In genomic region chr7:27168265-27168947, GRCh38 we compare ENCODE assay signal across 8 cellular contexts. TPM values are rescaled to one million over a fixed set of nuclear protein-coding genes. Genes with fewer than 3 reads are reported as not detected.
DNase-seq lines count a peak whose midpoint lies in the region; ATAC-seq, FAIRE-seq and TF ChIP-seq lines count a peak whose summit lies in the region.

No MANE protein-coding gene starts in this region.

- peak; percentile 38; the same call in 1 of the 2 replicates for TF ChIP-seq CTCF in HFFc6 (IDR thresholded peaks at IDR 0.05)
- no peak for TF ChIP-seq CTCF in GM10266 (IDR thresholded peaks at IDR 0.05; ENCODE audit: control insufficient read depth, insufficient read depth, low read depth, missing control alignments)

- TF ChIP-seq POLR2A in H54 (IDR thresholded peaks at IDR 0.05; ENCODE audit: low read depth, low read length) = no peak

- peaks cover 47% of the 10 kb centered on the region for H3K4me1 ChIP-seq in CD8-positive, alpha-beta memory T cell (ENCODE audit: insufficient read depth, low read length)

- peak overlapping the region in 4 of 8 donors; percentile 2 to 62 (median 32) for H3K27ac Mint-ChIP-seq in CD8-positive, alpha-beta memory T cell
- H3K27ac Mint-ChIP-seq in HFFc6 (peak overlapping the region; percentile 99), naive B cell (peak overlapping the region in 5 of 6 donors; percentile 19 to 97 (median 90))
- H3K27ac Mint-ChIP-seq in activated T-helper 17 cell treated with anti-CD3 and anti-CD28 coated beads, Interleukin-2, amount 50 U/mL, for 72 hours = no peak overlapping the region

- no peak overlapping the region for H3K27ac ChIP-seq in CD8-positive, alpha-beta memory T cell (ENCODE audit: low read depth, low read length)

- H3K4me3 ChIP-seq in CD8-positive, alpha-beta memory T cell (ENCODE audit: low read length) = no peak overlapping the region

- H3K27me3 ChIP-seq in CD8-positive, alpha-beta memory T cell (ENCODE audit: insufficient read depth, low read length, poor library complexity, severe bottlenecking) = peaks cover 95% of the 10 kb centered on the region

- H3K36me3 Mint-ChIP-seq in CD8-positive, alpha-beta memory T cell = no peaks in the 10 kb centered on the region
- H3K36me3 Mint-ChIP-seq in HFFc6 (ENCODE audit: low read depth) = peaks cover 65% of the 10 kb centered on the region
- no peaks in the 10 kb centered on the region for H3K36me3 Mint-ChIP-seq in activated T-cell treated with anti-CD3 and anti-CD28 coated beads, Interleukin-2, amount 50 U/mL, for 4 hours (ENCODE audit: insufficient read depth)
- peaks cover 4 to 24% of the 10 kb centered on the region in 2 donors for H3K36me3 Mint-ChIP-seq in naive B cell
- peaks cover 22% of the 10 kb centered on the region for H3K36me3 Mint-ChIP-seq in activated T-helper 17 cell treated with anti-CD3 and anti-CD28 coated beads, Interleukin-2, amount 50 U/mL, for 72 hours (ENCODE audit: low read depth)

- no peaks in the 10 kb centered on the region for H3K36me3 ChIP-seq in CD8-positive, alpha-beta memory T cell (ENCODE audit: insufficient read depth, low read length)

- H3K4me1 Mint-ChIP-seq in CD8-positive, alpha-beta memory T cell = peaks cover 27 to 41% (median 31%) of the 10 kb centered on the region in 3 donors
- peaks cover 41% of the 10 kb centered on the region for H3K4me1 Mint-ChIP-seq in HFFc6 (ENCODE audit: low read depth)
- H3K4me1 Mint-ChIP-seq in activated T-cell treated with anti-CD3 and anti-CD28 coated beads, Interleukin-2, amount 50 U/mL, for 4 hours (ENCODE audit: low read depth) = peaks cover 34% of the 10 kb centered on the region
- peaks cover 28 to 32% (median 30%) of the 10 kb centered on the region in 3 donors for H3K4me1 Mint-ChIP-seq in naive B cell
- H3K4me1 Mint-ChIP-seq in activated T-helper 17 cell treated with anti-CD3 and anti-CD28 coated beads, Interleukin-2, amount 50 U/mL, for 72 hours = peaks cover 18% of the 10 kb centered on the region

- peak overlapping the region in 6 of 7 donors; percentile 23 to 71 (median 30) for H3K4me3 Mint-ChIP-seq in CD8-positive, alpha-beta memory T cell
- H3K4me3 Mint-ChIP-seq in HFFc6 = peak overlapping the region; percentile 96
- H3K4me3 Mint-ChIP-seq in activated T-cell treated with anti-CD3 and anti-CD28 coated beads, Interleukin-2, amount 50 U/mL, for 4 hours = peak overlapping the region; percentile 34
- H3K4me3 Mint-ChIP-seq in naive B cell = peak overlapping the region; percentile 1 to 87 (median 68)
- H3K4me3 Mint-ChIP-seq in activated T-helper 17 cell treated with anti-CD3 and anti-CD28 coated beads, Interleukin-2, amount 50 U/mL, for 72 hours = no peak overlapping the region

- DNase-seq in CD8-positive, alpha-beta memory T cell = peak in 1 of 5 donors; percentile 47
- DNase-seq in HFFc6 (peak; percentile 70), naive B cell (no peak), GM10266 (ENCODE audit: extremely low spot score) (no peak), H54 (ENCODE audit: insufficient read length, low spot score) (no peak)
- DNase-seq in activated T-cell treated with anti-CD3 and anti-CD28 coated beads, Interleukin-2, amount 50 U/mL, for 4 hours = no peak

- H3K9me3 ChIP-seq in CD8-positive, alpha-beta memory T cell (ENCODE audit: low read length) = no peaks in the 10 kb centered on the region

- H3K9me3 Mint-ChIP-seq in CD8-positive, alpha-beta memory T cell = peaks cover 0 to 18% (median 5%) of the 10 kb centered on the region in 5 donors
- no peaks in the 10 kb centered on the region for H3K9me3 Mint-ChIP-seq in HFFc6
- H3K9me3 Mint-ChIP-seq in activated T-cell treated with anti-CD3 and anti-CD28 coated beads, Interleukin-2, amount 50 U/mL, for 4 hours = no peaks in the 10 kb centered on the region
- H3K9me3 Mint-ChIP-seq in naive B cell = peaks cover 5 to 34% (median 7%) of the 10 kb centered on the region in 7 donors
- H3K9me3 Mint-ChIP-seq in activated T-helper 17 cell treated with anti-CD3 and anti-CD28 coated beads, Interleukin-2, amount 50 U/mL, for 72 hours = no peaks in the 10 kb centered on the region

- POLR2A ChIA-PET in CD8-positive, alpha-beta memory T cell (lab: Charles Lee) = no interaction called here

- H3K27me3 Mint-ChIP-seq in CD8-positive, alpha-beta memory T cell = peaks cover 82 to 86% of the 10 kb centered on the region in 2 donors
- H3K27me3 Mint-ChIP-seq in HFFc6 (ENCODE audit: insufficient read depth) = peaks cover 33% of the 10 kb centered on the region
- H3K27me3 Mint-ChIP-seq in activated T-cell treated with anti-CD3 and anti-CD28 coated beads, Interleukin-2, amount 50 U/mL, for 4 hours (ENCODE audit: low read depth) = peaks cover 79% of the 10 kb centered on the region
- peaks cover 32 to 71% (median 54%) of the 10 kb centered on the region in 3 donors for H3K27me3 Mint-ChIP-seq in naive B cell
- H3K27me3 Mint-ChIP-seq in activated T-helper 17 cell treated with anti-CD3 and anti-CD28 coated beads, Interleukin-2, amount 50 U/mL, for 72 hours = peaks cover 57% of the 10 kb centered on the region

- FAIRE-seq in H54 (lab: Jason Lieb, UNC) = no peak

- CTCF ChIA-PET in CD8-positive, alpha-beta memory T cell (lab: Charles Lee) = interaction anchor here (1.4 to 3.3 kb wide), 4 partner anchors 9 to 27 kb away, joined by 4 to 16 read pairs (median 6); no protein-coding TSS in a partner anchor

- ATAC-seq in activated T-cell treated with anti-CD3 and anti-CD28 coated beads, Interleukin-2, amount 50 U/mL, for 4 hours = no peak
- ATAC-seq in naive B cell (ENCODE audit: low read depth in 2 of 2) = no peak
- ATAC-seq in activated T-helper 17 cell treated with anti-CD3 and anti-CD28 coated beads, Interleukin-2, amount 50 U/mL, for 72 hours (replicated peaks) = no peak
- ATAC-seq in GM21619 (IDR thresholded peaks at IDR 0.05; ENCODE audit: unreplicated experiment) = no peak

RNA-seq across cellular contexts. Expression of gene HOXA9, which starts 3.1 kb away (rescaled TPM):
- not detected for total RNA-seq in CD8-positive, alpha-beta memory T cell
- not detected for polyA plus RNA-seq in CD8-positive, alpha-beta memory T cell
- total RNA-seq in HFFc6 (2021; fragmentation: NEBNext Ultra II Directional; extraction: Animal tissue kit (Norgen Biotek cat#: 25700)) = 10 to 100 TPM; 25.2 to 37.0 (median 26.7) TPM
- under 1 TPM in 2 of 3 donors, not detected in 1; 0.28 to 0.76 TPM for total RNA-seq in activated T-cell treated with anti-CD3 and anti-CD28 coated beads, Interleukin-2, amount 50 U/mL, for 4 hours
- not detected for polyA plus RNA-seq in naive B cell (ENCODE audit: low read depth in 6 of 6)
- not detected for total RNA-seq in activated T-helper 17 cell treated with anti-CD3 and anti-CD28 coated beads, Interleukin-2, amount 50 U/mL, for 72 hours

RNA-seq across cellular contexts. Expression of gene HOXA10, which starts 5.7 kb away (rescaled TPM):
- total RNA-seq in CD8-positive, alpha-beta memory T cell = not detected
- polyA plus RNA-seq in CD8-positive, alpha-beta memory T cell = 0.09 TPM
- 10 to 100 TPM; 38.9 to 43.5 (median 41.1) TPM for total RNA-seq in HFFc6 (2021; fragmentation: NEBNext Ultra II Directional; extraction: Animal tissue kit (Norgen Biotek cat#: 25700))
- under 1 TPM; 0.08 to 0.14 (median 0.10) TPM for total RNA-seq in activated T-cell treated with anti-CD3 and anti-CD28 coated beads, Interleukin-2, amount 50 U/mL, for 4 hours
- polyA plus RNA-seq in naive B cell (ENCODE audit: low read depth in 6 of 6) = not detected
- total RNA-seq in activated T-helper 17 cell treated with anti-CD3 and anti-CD28 coated beads, Interleukin-2, amount 50 U/mL, for 72 hours = not detected

RNA-seq across cellular contexts. Expression of gene HOXA7, which starts 11.9 kb away (rescaled TPM):
- not detected for total RNA-seq in CD8-positive, alpha-beta memory T cell
- not detected for polyA plus RNA-seq in CD8-positive, alpha-beta memory T cell
- 1 to 10 TPM; 6.2 to 8.2 (median 6.8) TPM for total RNA-seq in HFFc6 (2021; fragmentation: NEBNext Ultra II Directional; extraction: Animal tissue kit (Norgen Biotek cat#: 25700))
- total RNA-seq in activated T-cell treated with anti-CD3 and anti-CD28 coated beads, Interleukin-2, amount 50 U/mL, for 4 hours = not detected
- polyA plus RNA-seq in naive B cell (ENCODE audit: low read depth in 6 of 6) = not detected
- not detected for total RNA-seq in activated T-helper 17 cell treated with anti-CD3 and anti-CD28 coated beads, Interleukin-2, amount 50 U/mL, for 72 hours

RNA-seq across cellular contexts. Expression of gene HOXA3, which starts 16.0 kb away (rescaled TPM):
- total RNA-seq in CD8-positive, alpha-beta memory T cell = not detected
- polyA plus RNA-seq in CD8-positive, alpha-beta memory T cell = not detected
- 1 to 10 TPM in 3 of 6 experiments, under 1 TPM in 3; 0.33 to 1.9 (median 1.1) TPM for total RNA-seq in HFFc6 (2021; fragmentation: NEBNext Ultra II Directional; extraction: Animal tissue kit (Norgen Biotek cat#: 25700))
- total RNA-seq in activated T-cell treated with anti-CD3 and anti-CD28 coated beads, Interleukin-2, amount 50 U/mL, for 4 hours = not detected
- polyA plus RNA-seq in naive B cell (ENCODE audit: low read depth in 6 of 6) = not detected
- not detected for total RNA-seq in activated T-helper 17 cell treated with anti-CD3 and anti-CD28 coated beads, Interleukin-2, amount 50 U/mL, for 72 hours

RNA-seq across cellular contexts. Expression of gene HOXA11, which starts 16.6 kb away (rescaled TPM):
- total RNA-seq in CD8-positive, alpha-beta memory T cell = not detected
- polyA plus RNA-seq in CD8-positive, alpha-beta memory T cell = not detected
- total RNA-seq in HFFc6 (2021; fragmentation: NEBNext Ultra II Directional; extraction: Animal tissue kit (Norgen Biotek cat#: 25700)) = 10 to 100 TPM; 33.1 to 42.1 (median 39.1) TPM
- total RNA-seq in activated T-cell treated with anti-CD3 and anti-CD28 coated beads, Interleukin-2, amount 50 U/mL, for 4 hours = not detected
- polyA plus RNA-seq in naive B cell (ENCODE audit: low read depth in 6 of 6) = not detected
- not detected for total RNA-seq in activated T-helper 17 cell treated with anti-CD3 and anti-CD28 coated beads, Interleukin-2, amount 50 U/mL, for 72 hours

Comparison
In these comparisons a context has a peak if more than half of its experiments do, and no peak if none do; other contexts are left out.
1. RNA of gene HOXA9, which starts 3.1 kb away (total RNA-seq): 25.2 to 37.0 TPM in HFFc6; 0.28 to 0.76 TPM in activated T-cell treated with anti-CD3 and anti-CD28 coated beads, Interleukin-2, amount 50 U/mL, for 4 hours, not detected in CD8-positive, alpha-beta memory T cell and not detected in activated T-helper 17 cell treated with anti-CD3 and anti-CD28 coated beads, Interleukin-2, amount 50 U/mL, for 72 hours; every median in the first group is over 10 times any median in the second.
2. RNA of gene HOXA10, which starts 5.7 kb away (total RNA-seq): 38.9 to 43.5 TPM in HFFc6; 0.08 to 0.14 TPM in activated T-cell treated with anti-CD3 and anti-CD28 coated beads, Interleukin-2, amount 50 U/mL, for 4 hours, not detected in CD8-positive, alpha-beta memory T cell and not detected in activated T-helper 17 cell treated with anti-CD3 and anti-CD28 coated beads, Interleukin-2, amount 50 U/mL, for 72 hours; every median in the first group is over 10 times any median in the second.
3. RNA of gene HOXA7, which starts 11.9 kb away (total RNA-seq): 6.2 to 8.2 TPM in HFFc6; not detected in CD8-positive, alpha-beta memory T cell, not detected in activated T-helper 17 cell treated with anti-CD3 and anti-CD28 coated beads, Interleukin-2, amount 50 U/mL, for 72 hours and not detected in activated T-cell treated with anti-CD3 and anti-CD28 coated beads, Interleukin-2, amount 50 U/mL, for 4 hours; every median in the first group is over 4 times any median in the second.